In the genomic region with DNA sequence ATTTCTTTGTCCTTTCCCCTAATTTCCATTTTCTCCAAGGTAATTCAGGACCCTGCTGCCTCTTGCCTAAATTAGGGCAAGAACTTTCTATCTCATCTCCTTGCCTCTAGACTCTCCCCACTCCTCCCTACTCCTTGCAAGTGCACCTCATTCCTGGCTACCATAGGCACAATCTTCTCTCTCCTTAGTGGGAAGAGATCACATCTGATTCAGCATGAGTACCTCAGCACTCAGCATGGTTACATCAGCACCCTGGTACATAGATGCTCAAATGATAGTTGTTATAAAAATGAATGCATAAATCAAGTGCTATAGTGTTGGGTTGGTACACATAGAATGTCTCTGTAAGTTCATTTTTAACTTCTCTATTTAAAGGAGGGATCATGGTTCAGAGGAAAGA, we compare ENCODE assay signal across 24 cellular contexts.
"Had no signal": no experiment of that assay in that cellular context is flagged by ENCODE, and none has a peak within 500 bp of the region (broad histone marks: within the 10 kb centered on the region; RNA-seq: fewer than 3 reads in every experiment).

No MANE protein-coding gene starts in this region.

- ATAC-seq: activated CD4-positive, alpha-beta T cell treated with anti-CD3 and anti-CD28 coated beads for 36 hours; activated T-helper 17 cell treated with anti-CD3 and anti-CD28 coated beads, Interleukin-2, amount 50 U/mL, for 72 hours; Panc1; Right ventricle myocardium inferior had no signal

- H3K4me1 Mint-ChIP-seq: activated CD4-positive, alpha-beta memory T cell treated with anti-CD3 and anti-CD28 coated beads, Interleukin-2, amount 10 ng/mL, durations not matched to agents 7 days and 5 days; activated CD4-positive, alpha-beta T cell treated with anti-CD3 and anti-CD28 coated beads for 36 hours; activated naive CD4-positive, alpha-beta T cell treated with anti-CD3 and anti-CD28 coated beads, Interleukin-2, amount 10 ng/mL, durations not matched to agents 7 days and 5 days; activated naive CD8-positive, alpha-beta T cell treated with anti-CD3 and anti-CD28 coated beads for 36 hours; activated T-helper 17 cell treated with anti-CD3 and anti-CD28 coated beads, Interleukin-2, amount 50 U/mL, for 72 hours had no signal

- H3K27ac Mint-ChIP-seq: activated CD4-positive, alpha-beta memory T cell treated with anti-CD3 and anti-CD28 coated beads, Interleukin-2, amount 10 ng/mL, durations not matched to agents 7 days and 5 days; activated CD4-positive, alpha-beta T cell treated with anti-CD3 and anti-CD28 coated beads for 36 hours; activated naive CD4-positive, alpha-beta T cell treated with anti-CD3 and anti-CD28 coated beads, Interleukin-2, amount 10 ng/mL, durations not matched to agents 7 days and 5 days; activated naive CD8-positive, alpha-beta T cell treated with anti-CD3 and anti-CD28 coated beads for 36 hours; activated T-helper 17 cell treated with anti-CD3 and anti-CD28 coated beads, Interleukin-2, amount 50 U/mL, for 72 hours had no signal

- H3K9me3 Mint-ChIP-seq: activated CD4-positive, alpha-beta memory T cell treated with anti-CD3 and anti-CD28 coated beads, Interleukin-2, amount 10 ng/mL, durations not matched to agents 7 days and 5 days; activated naive CD4-positive, alpha-beta T cell treated with anti-CD3 and anti-CD28 coated beads, Interleukin-2, amount 10 ng/mL, durations not matched to agents 7 days and 5 days; activated naive CD8-positive, alpha-beta T cell treated with anti-CD3 and anti-CD28 coated beads for 36 hours; activated T-helper 17 cell treated with anti-CD3 and anti-CD28 coated beads, Interleukin-2, amount 50 U/mL, for 72 hours had no signal

- DNase-seq: activated CD4-positive, alpha-beta memory T cell treated with anti-CD3 and anti-CD28 coated beads, Interleukin-2, amount 10 ng/mL, durations not matched to agents 7 days and 5 days; activated CD4-positive, alpha-beta T cell treated with anti-CD3 and anti-CD28 coated beads for 36 hours; activated CD4-positive, alpha-beta T cell treated with anti-CD3 and anti-CD28 coated beads, Interleukin-2, amount 50 U/mL, for 1 hour; activated gamma-delta T cell; activated naive CD4-positive, alpha-beta T cell treated with anti-CD3 and anti-CD28 coated beads, Interleukin-2, amount 10 ng/mL, durations not matched to agents 7 days and 5 days; activated naive CD8-positive, alpha-beta T cell treated with anti-CD3 and anti-CD28 coated beads for 36 hours; activated T-cell treated with anti-CD3 and anti-CD28 coated beads for 4 hours; activated T-cell treated with anti-CD3 and anti-CD28 coated beads, Interleukin-2, amount 50 U/mL, for 48 hours; MM.1S; NCI-H1105; NCI-H1436; NCI-H2029 treated with DMSO at 0.1 percent for 48 hours; NCI-H345; NCI-H510A; NCI-H69; NK-92 treated with Interleukin-12 subunit alpha and Interleukin-12 subunit beta, amount 100 ng/mL, for 24 hours; OCI-M1; RPMI8226; SW 1271; WERI-Rb-1 had no signal

- H3K4me3 Mint-ChIP-seq: activated CD4-positive, alpha-beta memory T cell treated with anti-CD3 and anti-CD28 coated beads, Interleukin-2, amount 10 ng/mL, durations not matched to agents 7 days and 5 days; activated CD4-positive, alpha-beta T cell treated with anti-CD3 and anti-CD28 coated beads for 36 hours; activated naive CD4-positive, alpha-beta T cell treated with anti-CD3 and anti-CD28 coated beads, Interleukin-2, amount 10 ng/mL, durations not matched to agents 7 days and 5 days; activated naive CD8-positive, alpha-beta T cell treated with anti-CD3 and anti-CD28 coated beads for 36 hours; activated T-helper 17 cell treated with anti-CD3 and anti-CD28 coated beads, Interleukin-2, amount 50 U/mL, for 72 hours had no signal

- H3K27ac ChIP-seq: SJSA1, WERI-Rb-1 had no signal

- H3K36me3 Mint-ChIP-seq: activated naive CD4-positive, alpha-beta T cell treated with anti-CD3 and anti-CD28 coated beads, Interleukin-2, amount 10 ng/mL, durations not matched to agents 7 days and 5 days; activated naive CD8-positive, alpha-beta T cell treated with anti-CD3 and anti-CD28 coated beads for 36 hours had no signal
